ENCODE assay signal across 11 cellular contexts in the genomic region with DNA sequence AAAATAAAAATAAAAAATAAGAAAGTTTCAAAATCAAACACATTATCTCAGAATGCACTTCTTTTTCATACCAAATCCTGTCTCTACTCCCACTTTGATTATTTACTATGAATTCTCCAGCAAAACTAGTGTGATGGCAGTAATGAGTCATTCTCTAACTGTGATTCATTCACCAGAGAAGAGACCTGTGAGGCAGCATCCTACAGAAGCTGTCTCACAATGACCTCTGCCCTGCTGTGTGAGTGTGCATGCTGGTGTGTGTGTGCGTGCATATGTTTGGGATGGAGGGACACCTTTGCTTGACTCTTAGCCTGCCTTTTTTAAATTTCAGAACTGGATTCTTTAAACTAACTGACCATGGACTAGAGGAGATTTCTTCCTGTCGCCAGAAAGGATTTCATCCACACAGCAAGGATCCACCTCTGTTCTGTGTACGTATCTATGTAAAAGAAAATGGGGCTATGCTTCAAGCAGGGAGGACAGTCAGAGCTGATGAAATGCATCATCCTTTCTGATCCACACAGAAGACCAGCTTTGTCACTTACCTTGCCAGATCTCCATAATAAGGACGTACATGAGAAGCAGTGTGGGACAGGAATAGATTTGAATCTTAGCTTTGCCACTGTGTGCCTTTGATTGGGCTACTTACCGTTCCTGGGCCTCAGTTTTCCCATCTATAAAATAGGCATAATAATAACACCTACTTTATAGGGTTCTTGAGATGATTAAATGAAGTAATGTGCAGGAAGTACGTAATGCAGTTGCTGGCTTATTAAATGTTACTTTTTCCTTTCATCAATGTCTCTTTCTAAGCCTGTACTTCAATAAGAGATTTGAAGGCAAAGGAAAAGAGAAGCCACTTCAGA. TPM values are rescaled to one million over a fixed set of nuclear protein-coding genes. Genes with fewer than 3 reads are reported as not detected.
DNase-seq lines count a peak whose midpoint lies in the region; ATAC-seq and TF ChIP-seq lines count a peak whose summit lies in the region.
"Had no signal": no experiment of that assay in that cellular context is flagged by ENCODE, and none has a peak within 500 bp of the region (broad histone marks: within the 10 kb centered on the region; RNA-seq: fewer than 3 reads in every experiment).

No MANE protein-coding gene starts in this region.

- no peak overlapping the region for H3K4me3 ChIP-seq in foreskin fibroblast (ENCODE audit: low read depth in 1 of 2, low read length in 2 of 2)
- H3K4me3 ChIP-seq: psoas muscle had no signal

- no peak for TF ChIP-seq CTCF in activated CD8-positive, alpha-beta T cell treated with anti-CD3 and anti-CD28 coated beads for 36 hours (IDR thresholded peaks at IDR 0.05)
- TF ChIP-seq CTCF in foreskin fibroblast (IDR thresholded peaks at IDR 0.05; ENCODE audit: low read depth, low read length): no peak

- H3K36me3 Mint-ChIP-seq in activated CD8-positive, alpha-beta T cell treated with anti-CD3 and anti-CD28 coated beads for 36 hours (ENCODE audit: low read depth): peaks cover 41% of the 10 kb centered on the region
- peaks cover 60 to 80% of the 10 kb centered on the region in 2 donors for H3K36me3 Mint-ChIP-seq in stimulated activated naive B cell treated with anti-CD40 and anti-IgM and Interleukin-4, amounts not matched to agents 10 μg/mL and 1 μg/mL and 100 μg/mL, for 72 hours

- H3K27ac Mint-ChIP-seq in activated CD8-positive, alpha-beta T cell treated with anti-CD3 and anti-CD28 coated beads for 36 hours: peak overlapping the region; percentile 78
- no peak overlapping the region for H3K27ac Mint-ChIP-seq in stimulated activated naive B cell treated with anti-CD40 and anti-IgM and Interleukin-4, amounts not matched to agents 10 μg/mL and 1 μg/mL and 100 μg/mL, for 72 hours

- no peaks in the 10 kb centered on the region for H3K27me3 Mint-ChIP-seq in activated CD8-positive, alpha-beta T cell treated with anti-CD3 and anti-CD28 coated beads for 36 hours
- no peaks in the 10 kb centered on the region for H3K27me3 Mint-ChIP-seq in stimulated activated naive B cell treated with anti-CD40 and anti-IgM and Interleukin-4, amounts not matched to agents 10 μg/mL and 1 μg/mL and 100 μg/mL, for 72 hours

- POLR2A ChIA-PET in activated CD8-positive, alpha-beta T cell treated with anti-CD3 and anti-CD28 coated beads for 36 hours (lab: Charles Lee): interaction anchor here (1.0 kb wide), 1 partner anchor 14 kb away, joined by 3 read pairs; no protein-coding TSS in a partner anchor

- intact Hi-C loops in activated CD8-positive, alpha-beta T cell treated with anti-CD3 and anti-CD28 coated beads for 36 hours (cut with micrococcal nuclease): no loop called here

- DNase-seq in activated CD8-positive, alpha-beta memory T cell treated with anti-CD3 and anti-CD28 coated beads for 24 hours: peak; percentile 65
- no peak for DNase-seq in activated CD8-positive, alpha-beta memory T cell treated with anti-CD3 and anti-CD28 coated beads, Interleukin-2, amount 50 U/mL, for 48 hours
- DNase-seq in activated CD8-positive, alpha-beta T cell treated with anti-CD3 and anti-CD28 coated beads for 36 hours: peak; percentile 68
- DNase-seq in foreskin fibroblast (peak; percentile 92), NCI-H526 treated with DMSO at 0.1 percent for 48 hours (lab: John Stamatoyannopoulos, UW) (no peak), mucosa of gallbladder (ENCODE audit: low spot score) (no peak)
- no peak for DNase-seq in stimulated activated naive B cell treated with anti-CD40 and anti-IgM and Interleukin-4, amounts not matched to agents 10 μg/mL and 1 μg/mL and 100 μg/mL, for 72 hours
- DNase-seq: BE2C, psoas muscle had no signal

- H3K4me3 Mint-ChIP-seq in activated CD8-positive, alpha-beta T cell treated with anti-CD3 and anti-CD28 coated beads for 36 hours: no peak overlapping the region
- no peak overlapping the region for H3K4me3 Mint-ChIP-seq in stimulated activated naive B cell treated with anti-CD40 and anti-IgM and Interleukin-4, amounts not matched to agents 10 μg/mL and 1 μg/mL and 100 μg/mL, for 72 hours

- CTCF ChIA-PET in activated CD8-positive, alpha-beta T cell treated with anti-CD3 and anti-CD28 coated beads for 36 hours (lab: Charles Lee): no interaction called here

- ATAC-seq in activated CD8-positive, alpha-beta T cell treated with anti-CD3 and anti-CD28 coated beads for 36 hours: peak; percentile 99
- peak; percentile 65 to 80 for ATAC-seq in stimulated activated naive B cell treated with anti-CD40 and anti-IgM and Interleukin-4, amounts not matched to agents 10 μg/mL and 1 μg/mL and 100 μg/mL, for 72 hours (replicated peaks)
- ATAC-seq in HG02973 (IDR thresholded peaks at IDR 0.05; ENCODE audit: unreplicated experiment): no peak

- peaks cover 37% of the 10 kb centered on the region for H3K4me1 Mint-ChIP-seq in activated CD8-positive, alpha-beta T cell treated with anti-CD3 and anti-CD28 coated beads for 36 hours (ENCODE audit: low read depth)
- peaks cover 2 to 5% of the 10 kb centered on the region in 2 donors for H3K4me1 Mint-ChIP-seq in stimulated activated naive B cell treated with anti-CD40 and anti-IgM and Interleukin-4, amounts not matched to agents 10 μg/mL and 1 μg/mL and 100 μg/mL, for 72 hours

- no peaks in the 10 kb centered on the region for H3K9me3 Mint-ChIP-seq in activated CD8-positive, alpha-beta T cell treated with anti-CD3 and anti-CD28 coated beads for 36 hours
- no peaks in the 10 kb centered on the region for H3K9me3 Mint-ChIP-seq in stimulated activated naive B cell treated with anti-CD40 and anti-IgM and Interleukin-4, amounts not matched to agents 10 μg/mL and 1 μg/mL and 100 μg/mL, for 72 hours

RNA-seq across cellular contexts. Expression of a gene that starts 31.2 kb away (rescaled TPM):
- 10 to 100 TPM; 76.9 to 87.1 TPM for total RNA-seq in activated CD8-positive, alpha-beta T cell treated with anti-CD3 and anti-CD28 coated beads for 36 hours
- 49.0 TPM for total RNA-seq in mucosa of gallbladder

RNA-seq across cellular contexts. Expression of a gene that starts 32.9 kb away (rescaled TPM):
- total RNA-seq in activated CD8-positive, alpha-beta T cell treated with anti-CD3 and anti-CD28 coated beads for 36 hours: under 1 TPM; 0.11 to 0.27 TPM
- 2,669 TPM for total RNA-seq in mucosa of gallbladder
- total RNA-seq: T-helper 1 cell treated with Interleukin-12 subunit alpha and Interleukin-12 subunit beta and Interleukin-4 antibody, amounts not matched to agents 30 ng/mL and 1 ng/mL, for 36 hours had no signal

Comparison
In these comparisons a context has a peak if more than half of its experiments do, and no peak if none do; other contexts are left out.
1. DNase-seq: peak in activated CD8-positive, alpha-beta memory T cell treated with anti-CD3 and anti-CD28 coated beads for 24 hours (single experiment), activated CD8-positive, alpha-beta T cell treated with anti-CD3 and anti-CD28 coated beads for 36 hours (single experiment) and foreskin fibroblast (2 of 2); none in activated CD8-positive, alpha-beta memory T cell treated with anti-CD3 and anti-CD28 coated beads, Interleukin-2, amount 50 U/mL, for 48 hours (single experiment), stimulated activated naive B cell treated with anti-CD40 and anti-IgM and Interleukin-4, amounts not matched to agents 10 μg/mL and 1 μg/mL and 100 μg/mL, for 72 hours (single experiment), NCI-H526 treated with DMSO at 0.1 percent for 48 hours (single experiment) and mucosa of gallbladder (single experiment).
2. RNA of a gene that starts 32.9 kb away (total RNA-seq): 2,669 TPM in mucosa of gallbladder (single experiment); 0.11 to 0.27 TPM in activated CD8-positive, alpha-beta T cell treated with anti-CD3 and anti-CD28 coated beads for 36 hours; every median in the first group is over 1,000 times any median in the second.